ENCODE assay signal across 23 cellular contexts in genomic region chr2:233708942-233709341, GRCh38. TPM values are rescaled to one million over a fixed set of nuclear protein-coding genes. Genes with fewer than 3 reads are reported as not detected.
DNase-seq lines count a peak whose midpoint lies in the region; ATAC-seq, FAIRE-seq and TF ChIP-seq lines count a peak whose summit lies in the region.
"Had no signal": no experiment of that assay in that cellular context is flagged by ENCODE, and none has a peak within 500 bp of the region (broad histone marks: within the 10 kb centered on the region; RNA-seq: fewer than 3 reads in every experiment).

No MANE protein-coding gene starts in this region.

- H3K27ac Mint-ChIP-seq in neural progenitor cell: no peak overlapping the region
- H3K27ac Mint-ChIP-seq: CD4-positive, CD25-positive, alpha-beta regulatory T cell; HFFc6 had no signal

- H3K36me3 ChIP-seq in neural progenitor cell (no peaks in the 10 kb centered on the region), ascending aorta (no peaks in the 10 kb centered on the region)

- H3K4me1 Mint-ChIP-seq in neural progenitor cell: no peaks in the 10 kb centered on the region
- H3K4me1 Mint-ChIP-seq: CD4-positive, CD25-positive, alpha-beta regulatory T cell had no signal

- H3K4me2 ChIP-seq in A549: peak overlapping the region; percentile 47
- no peak overlapping the region for H3K4me2 ChIP-seq in neural progenitor cell

- no peak for TF ChIP-seq RAD21 in A549 (conservative IDR thresholded peaks at IDR 0.05 in 1 of 2, IDR thresholded peaks at IDR 0.05 in 1 of 2)

- H2AFZ ChIP-seq in neural progenitor cell (replicated peaks): no peak overlapping the region

- H3K9me3 ChIP-seq in A549: peaks cover 26% of the 10 kb centered on the region
- H3K9me3 ChIP-seq in neural progenitor cell (ENCODE audit: low read depth): no peaks in the 10 kb centered on the region
- H3K9me3 ChIP-seq in ascending aorta: no peaks in the 10 kb centered on the region

- POLR2A ChIA-PET in A549 (lab: Yijun Ruan, JAX): no interaction called here

- FAIRE-seq in A549 (lab: Jason Lieb, UNC): no peak
- FAIRE-seq: GM18507, H54, HepG2 had no signal

- H3K9ac ChIP-seq in neural progenitor cell: no peak overlapping the region

- peaks cover 1% of the 10 kb centered on the region for H3K27me3 Mint-ChIP-seq in neural progenitor cell (ENCODE audit: insufficient read depth, low read depth)

- H3K4me3 Mint-ChIP-seq in neural progenitor cell: no peak overlapping the region
- H3K4me3 Mint-ChIP-seq: CD4-positive, CD25-positive, alpha-beta regulatory T cell; HFFc6 had no signal

- H3K4me1 ChIP-seq in A549 (peaks cover 68% of the 10 kb centered on the region), neural progenitor cell (no peaks in the 10 kb centered on the region), ascending aorta (no peaks in the 10 kb centered on the region)

- TF ChIP-seq POLR2A in A549 (IDR thresholded peaks at IDR 0.05; ENCODE audit: low read length): no peak

- H3F3A ChIP-seq in neural progenitor cell (ENCODE audit: low read depth): no peaks in the 10 kb centered on the region

- no peak for TF ChIP-seq EP300 in A549 (IDR thresholded peaks at IDR 0.05)

- H3K27me3 ChIP-seq in neural progenitor cell (no peaks in the 10 kb centered on the region), ascending aorta (no peaks in the 10 kb centered on the region)

- H3K79me2 ChIP-seq in neural progenitor cell (ENCODE audit: low read depth): no peaks in the 10 kb centered on the region

- H4K20me1 ChIP-seq in neural progenitor cell (ENCODE audit: low read depth): no peaks in the 10 kb centered on the region

- peaks cover 2% of the 10 kb centered on the region for H3K9me3 Mint-ChIP-seq in neural progenitor cell
- H3K9me3 Mint-ChIP-seq: HFFc6 had no signal

- WGBS in A549 (ENCODE audit: missing lambda C conversion rate): 66% methylated on average over 5 of the region's 5 CpGs

- intact Hi-C loops in ascending aorta (cut with DNase I): no loop called here

- DNase-seq in A549 (ENCODE audit: low read depth in 1 of 2, low spot score in 1 of 2): peak in 1 of 2 experiments; percentile 78
- peak; percentile 28 for DNase-seq in HT1080 (ENCODE audit: low read depth)
- DNase-seq in RPMI7951 (ENCODE audit: low read depth): peak; percentile 36
- peak; percentile 1 for DNase-seq in fibroblast of mammary gland (ENCODE audit: low read depth)
- no peak for DNase-seq in GOT3 (lab: John Stamatoyannopoulos, UW)
- no peak for DNase-seq in neural progenitor cell (ENCODE audit: low spot score)
- DNase-seq in ascending aorta (ENCODE audit: low spot score in 2 of 2): no peak
- DNase-seq in DMS79 (lab: John Stamatoyannopoulos, UW): no peak
- DNase-seq: AML-193; CD4-positive, CD25-positive, alpha-beta regulatory T cell; DMS79 treated with DMSO at 0.1 percent for 48 hours; HFFc6; NCI-H1417; NCI-H1930; NCI-H748 treated with DMSO at 0.1 percent for 48 hours; OCI-M1; T-helper 1 cell had no signal

- no peak for ATAC-seq in A549
- ATAC-seq: HepG2 had no signal

- H3K27ac ChIP-seq in A549 (peak overlapping the region; percentile 98 to 100), neural progenitor cell (no peak overlapping the region), ascending aorta (no peak overlapping the region)

- H3K4me3 ChIP-seq in A549 (no peak overlapping the region), fibroblast of mammary gland (ENCODE audit: control insufficient read depth, low read depth, low read length) (no peak overlapping the region), neural progenitor cell (no peak overlapping the region), ascending aorta (no peak overlapping the region)
- H3K4me3 ChIP-seq: SK-N-MC had no signal

- CTCF ChIA-PET in A549 (lab: Yijun Ruan, JAX): interaction anchor here (0.6 to 1.4 kb wide), 2 partner anchors 75 to 124 kb away, joined by 3 to 5 read pairs; no protein-coding TSS in a partner anchor

- no peaks in the 10 kb centered on the region for H3K36me3 Mint-ChIP-seq in neural progenitor cell
- H3K36me3 Mint-ChIP-seq: CD4-positive, CD25-positive, alpha-beta regulatory T cell had no signal

- TF ChIP-seq CTCF in A549 (IDR thresholded peaks at IDR 0.05) (no peak), fibroblast of mammary gland (conservative IDR thresholded peaks at IDR 0.05; ENCODE audit: control insufficient read depth, insufficient read depth, low read depth, low read length) (no peak), neural progenitor cell (IDR thresholded peaks at IDR 0.05) (no peak), ascending aorta (IDR thresholded peaks at IDR 0.05) (no peak)

TF ChIP-seq in A549, 52 proteins besides CTCF, POLR2A, EP300 and RAD21 (continues in another document):
- peak; percentile 76 for TF ChIP-seq ATOH8 (CRISPR knock-in tag; IDR thresholded peaks at IDR 0.05; ENCODE audit: low read depth)
- TF ChIP-seq HEYL (CRISPR knock-in tag; IDR thresholded peaks at IDR 0.05): no peak

RNA-seq across cellular contexts. Expression of gene UGT1A5, which starts 3.8 kb away (rescaled TPM):
- polyA plus RNA-seq in A549 (2011; rRNA removed) (0.05 TPM in 1 of 2 replicates, not detected in the other), A549 (2017; fragmentation: RNase III; extraction: RNeasy Plus Mini Kit Qiagen cat#74134 plus additional on column Dnase treatment) (0.12 TPM in 1 of 3 replicates, not detected in the others)
- polyA plus RNA-seq in A549 (2012; cell fraction: cytosol; rRNA removed): 0.03 and 0.04 TPM in 2 replicates
- polyA plus RNA-seq in A549 (2012; cell fraction: nucleus; rRNA removed): 0.02 TPM in 1 of 2 replicates, not detected in the other
- 1.1 and 1.2 TPM in 2 replicates for polyA minus RNA-seq in A549 (2011; rRNA and poly(A)+ RNA removed)
- total RNA-seq in HT1080 (2014; rRNA removed; shearing (Covaris generic)): not detected in 2 replicates
- polyA plus RNA-seq in HT1080 (2015; cell fraction: cytosol; rRNA removed): not detected in 2 replicates
- not detected in 2 replicates for polyA plus RNA-seq in HT1080 (2015; cell fraction: nucleus; rRNA removed)
- total RNA-seq in RPMI7951 (2014; rRNA removed; shearing (Covaris generic)): not detected in 2 replicates
- total RNA-seq in neural progenitor cell (ENCODE audit: low replicate concordance) (not detected in 2 replicates), ascending aorta (not detected)
- total RNA-seq: CD4-positive, CD25-positive, alpha-beta regulatory T cell; G401; HepG2; HFFc6; NCI-H460 had no signal
- polyA plus RNA-seq: CD4-positive, CD25-positive, alpha-beta regulatory T cell; HepG2 had no signal

RNA-seq across cellular contexts. Expression of gene UGT1A4, which starts 9.6 kb away (rescaled TPM):
- 0.09 and 0.13 TPM in 2 replicates for polyA plus RNA-seq in A549 (2011; rRNA removed)
- 0.10 and 0.20 TPM in 2 replicates for polyA plus RNA-seq in A549 (2012; cell fraction: cytosol; rRNA removed)
- 0.30 and 0.43 TPM in 2 replicates for polyA plus RNA-seq in A549 (2012; cell fraction: nucleus; rRNA removed)
- 0.05 to 0.14 TPM (median 0.12 TPM) in 3 replicates for polyA plus RNA-seq in A549 (2017; fragmentation: RNase III; extraction: RNeasy Plus Mini Kit Qiagen cat#74134 plus additional on column Dnase treatment)
- polyA minus RNA-seq in A549 (2011; rRNA and poly(A)+ RNA removed): 1.4 and 1.6 TPM in 2 replicates
- not detected in 2 replicates for total RNA-seq in HT1080 (2014; rRNA removed; shearing (Covaris generic))
- not detected in 2 replicates for polyA plus RNA-seq in HT1080 (2015; cell fraction: cytosol; rRNA removed)
- not detected in 2 replicates for polyA plus RNA-seq in HT1080 (2015; cell fraction: nucleus; rRNA removed)
- 0.12 TPM in 1 of 2 replicates, not detected in the other for total RNA-seq in RPMI7951 (2014; rRNA removed; shearing (Covaris generic))
- not detected in 2 replicates for total RNA-seq in neural progenitor cell (ENCODE audit: low replicate concordance)
- total RNA-seq in ascending aorta: not detected
- total RNA-seq: CD4-positive, CD25-positive, alpha-beta regulatory T cell; G401; HepG2; HFFc6; NCI-H460 had no signal
- polyA plus RNA-seq: CD4-positive, CD25-positive, alpha-beta regulatory T cell; HepG2 had no signal

RNA-seq across cellular contexts. Expression of gene UGT1A6, which starts 16.3 kb away (rescaled TPM):
- 3.5 and 5.5 TPM in 2 replicates for polyA plus RNA-seq in A549 (2011; rRNA removed)
- polyA plus RNA-seq in A549 (2012; cell fraction: cytosol; rRNA removed): 0.63 and 0.67 TPM in 2 replicates
- 1.3 and 2.8 TPM in 2 replicates for polyA plus RNA-seq in A549 (2012; cell fraction: nucleus; rRNA removed)
- polyA plus RNA-seq in A549 (2017; fragmentation: RNase III; extraction: RNeasy Plus Mini Kit Qiagen cat#74134 plus additional on column Dnase treatment): 2.0 to 2.9 TPM (median 2.5 TPM) in 3 replicates
- 4.1 and 4.9 TPM in 2 replicates for polyA minus RNA-seq in A549 (2011; rRNA and poly(A)+ RNA removed)
- not detected in 2 replicates for total RNA-seq in HT1080 (2014; rRNA removed; shearing (Covaris generic))
- polyA plus RNA-seq in HT1080 (2015; cell fraction: cytosol; rRNA removed): not detected in 2 replicates
- not detected in 2 replicates for polyA plus RNA-seq in HT1080 (2015; cell fraction: nucleus; rRNA removed)
- total RNA-seq in RPMI7951 (2014; rRNA removed; shearing (Covaris generic)): not detected in 2 replicates
- total RNA-seq in neural progenitor cell (ENCODE audit: low replicate concordance): not detected in 2 replicates
- 10.6 TPM for total RNA-seq in ascending aorta
- total RNA-seq: CD4-positive, CD25-positive, alpha-beta regulatory T cell; G401; HepG2; HFFc6; NCI-H460 had no signal
- polyA plus RNA-seq: CD4-positive, CD25-positive, alpha-beta regulatory T cell had no signal

RNA-seq across cellular contexts. Expression of gene UGT1A3, which starts 19.9 kb away (rescaled TPM):
- polyA plus RNA-seq in A549 (2011; rRNA removed) (0.39 and 0.49 TPM in 2 replicates), A549 (2017; fragmentation: RNase III; extraction: RNeasy Plus Mini Kit Qiagen cat#74134 plus additional on column Dnase treatment) (0.08 to 0.23 TPM (median 0.17 TPM) in 3 replicates)
- 0.05 and 0.06 TPM in 2 replicates for polyA plus RNA-seq in A549 (2012; cell fraction: cytosol; rRNA removed)
- polyA plus RNA-seq in A549 (2012; cell fraction: nucleus; rRNA removed): 0.07 and 0.09 TPM in 2 replicates
- 0.62 and 0.73 TPM in 2 replicates for polyA minus RNA-seq in A549 (2011; rRNA and poly(A)+ RNA removed)
- total RNA-seq in HT1080 (2014; rRNA removed; shearing (Covaris generic)): not detected in 2 replicates
- not detected in 2 replicates for polyA plus RNA-seq in HT1080 (2015; cell fraction: cytosol; rRNA removed)
- polyA plus RNA-seq in HT1080 (2015; cell fraction: nucleus; rRNA removed): not detected in 2 replicates
- not detected in 2 replicates for total RNA-seq in RPMI7951 (2014; rRNA removed; shearing (Covaris generic))
- total RNA-seq in neural progenitor cell (ENCODE audit: low replicate concordance) (not detected in 2 replicates), ascending aorta (not detected)
- total RNA-seq: CD4-positive, CD25-positive, alpha-beta regulatory T cell; G401; HepG2; HFFc6; NCI-H460 had no signal
- polyA plus RNA-seq: CD4-positive, CD25-positive, alpha-beta regulatory T cell; HepG2 had no signal

RNA-seq across cellular contexts. Expression of gene UGT1A7, which starts 27.2 kb away (rescaled TPM):
- polyA plus RNA-seq in A549 (2011; rRNA removed) (8.9 and 10.0 TPM in 2 replicates), A549 (2017; fragmentation: RNase III; extraction: RNeasy Plus Mini Kit Qiagen cat#74134 plus additional on column Dnase treatment) (6.9 to 9.8 TPM (median 9.3 TPM) in 3 replicates)
- polyA plus RNA-seq in A549 (2012; cell fraction: cytosol; rRNA removed): 0.93 and 1.1 TPM in 2 replicates
- polyA plus RNA-seq in A549 (2012; cell fraction: nucleus; rRNA removed): 1.2 and 2.3 TPM in 2 replicates
- 3.8 and 5.9 TPM in 2 replicates for polyA minus RNA-seq in A549 (2011; rRNA and poly(A)+ RNA removed)
- total RNA-seq in HT1080 (2014; rRNA removed; shearing (Covaris generic)): not detected in 2 replicates
- not detected in 2 replicates for polyA plus RNA-seq in HT1080 (2015; cell fraction: cytosol; rRNA removed)
- polyA plus RNA-seq in HT1080 (2015; cell fraction: nucleus; rRNA removed): not detected in 2 replicates
- total RNA-seq in RPMI7951 (2014; rRNA removed; shearing (Covaris generic)): not detected in 2 replicates
- total RNA-seq in neural progenitor cell (ENCODE audit: low replicate concordance) (not detected in 2 replicates), ascending aorta (not detected)
- total RNA-seq: CD4-positive, CD25-positive, alpha-beta regulatory T cell; G401; HepG2; HFFc6; NCI-H460 had no signal
- polyA plus RNA-seq: CD4-positive, CD25-positive, alpha-beta regulatory T cell; HepG2 had no signal

Comparison
In these comparisons a context has a peak if more than half of its experiments do, and no peak if none do; other contexts are left out.
1. DNase-seq: peak in HT1080 (single experiment), RPMI7951 (single experiment) and fibroblast of mammary gland (single experiment); none in GOT3 (single experiment), neural progenitor cell (single experiment), ascending aorta (0 of 2) and DMS79 (single experiment).
2. H3K27ac ChIP-seq: peak in A549 (2 of 2); none in neural progenitor cell (single experiment) and ascending aorta (0 of 2).
3. RNA of gene UGT1A6, which starts 16.3 kb away (total RNA-seq): 10.6 TPM in ascending aorta (single experiment); not detected in HT1080, not detected in RPMI7951 and not detected in neural progenitor cell; every median in the first group is over 10 times any median in the second.